Comparison of ENCODE assay signal across 22 cellular contexts in the genomic region with DNA sequence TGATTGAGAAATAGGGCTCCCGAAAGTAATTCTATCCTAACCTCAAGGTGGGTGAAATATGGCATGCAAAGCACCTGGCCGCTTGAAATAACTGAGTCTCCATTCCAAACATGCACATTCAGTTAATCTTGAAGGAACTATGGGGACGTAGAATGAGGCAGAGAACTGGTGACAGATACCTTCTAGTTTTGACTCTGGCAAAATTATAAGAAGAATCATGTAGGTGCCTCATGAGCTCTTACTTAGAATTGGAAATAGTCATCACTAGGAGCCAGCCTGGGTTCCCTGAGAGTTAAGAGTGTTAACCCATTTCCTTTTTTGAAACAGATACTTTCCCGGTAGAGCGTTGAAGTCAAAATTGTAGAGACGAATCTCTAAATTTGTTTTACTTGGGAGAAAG. TPM values are rescaled to one million over a fixed set of nuclear protein-coding genes. Genes with fewer than 3 reads are reported as not detected.
"Had no signal": no experiment of that assay in that cellular context is flagged by ENCODE, and none has a peak within 500 bp of the region (broad histone marks: within the 10 kb centered on the region; RNA-seq: fewer than 3 reads in every experiment).

No MANE protein-coding gene starts in this region.

- H3K4me1 Mint-ChIP-seq: activated B cell treated with CpG ODN at 0.5 μM for 24 hours; activated naive CD8-positive, alpha-beta T cell treated with anti-CD3 and anti-CD28 coated beads, Interleukin-2, amount 50 U/mL, for 24 hours had no signal

- H3K27ac Mint-ChIP-seq: activated B cell treated with CpG ODN at 0.5 μM for 24 hours; activated naive CD8-positive, alpha-beta T cell treated with anti-CD3 and anti-CD28 coated beads, Interleukin-2, amount 50 U/mL, for 24 hours; T-helper 1 cell treated with Interleukin-12 subunit alpha and Interleukin-12 subunit beta and Interleukin-4 antibody, amounts not matched to agents 30 μg/mL and 1 μg/mL, for 36 hours had no signal

- H3K27me3 Mint-ChIP-seq: activated B cell treated with CpG ODN at 0.5 μM for 24 hours; activated naive CD8-positive, alpha-beta T cell treated with anti-CD3 and anti-CD28 coated beads, Interleukin-2, amount 50 U/mL, for 24 hours had no signal

- FAIRE-seq: endothelial cell of umbilical vein, small intestine had no signal

- H3K27me3 ChIP-seq: heart right ventricle, left lung, neutrophil, tibial nerve had no signal

- H3K4me3 Mint-ChIP-seq: activated B cell treated with CpG ODN at 0.5 μM for 24 hours; activated naive CD8-positive, alpha-beta T cell treated with anti-CD3 and anti-CD28 coated beads, Interleukin-2, amount 50 U/mL, for 24 hours; nephron; T-helper 1 cell treated with Interleukin-12 subunit alpha and Interleukin-12 subunit beta and Interleukin-4 antibody, amounts not matched to agents 30 μg/mL and 1 μg/mL, for 36 hours had no signal

- H3K27ac ChIP-seq: left lung, neutrophil, tibial nerve had no signal

- H3K4me1 ChIP-seq: left lung had no signal

- ATAC-seq: activated naive CD8-positive, alpha-beta T cell treated with anti-CD3 and anti-CD28 coated beads, Interleukin-2, amount 50 U/mL, for 24 hours; left lung; sciatic nerve had no signal

- H3K9me3 Mint-ChIP-seq: activated B cell treated with CpG ODN at 0.5 μM for 24 hours; activated naive CD8-positive, alpha-beta T cell treated with anti-CD3 and anti-CD28 coated beads, Interleukin-2, amount 50 U/mL, for 24 hours; nephron; T-helper 1 cell treated with Interleukin-12 subunit alpha and Interleukin-12 subunit beta and Interleukin-4 antibody, amounts not matched to agents 30 μg/mL and 1 μg/mL, for 36 hours had no signal

- H3K36me3 ChIP-seq: neutrophil had no signal

- H3K4me3 ChIP-seq: heart right ventricle, left lung, tibial nerve had no signal

- H3K9me3 ChIP-seq: heart right ventricle, left lung, neutrophil, tibial nerve had no signal

- DNase-seq: activated B cell treated with CpG ODN at 0.5 μM for 24 hours; activated CD4-positive, alpha-beta T cell treated with anti-CD3 and anti-CD28 coated beads, Interleukin-2, amount 50 U/mL, for 4 hours; activated gamma-delta T cell; activated naive CD4-positive, alpha-beta T cell treated with anti-CD3 and anti-CD28 coated beads, Interleukin-2, amount 50 U/mL, for 16 hours; activated naive CD8-positive, alpha-beta T cell treated with anti-CD3 and anti-CD28 coated beads, Interleukin-2, amount 50 U/mL, for 24 hours; activated T-cell treated with anti-CD3 and anti-CD28 coated beads for 4 hours; amygdala; central memory CD4-positive, alpha-beta T cell; heart right ventricle; left lung; stimulated activated CD4-positive, alpha-beta T cell treated with anti-CD3 and anti-CD28 coated beads, Interleukin-4, amount 100 ng/mL, for 4 hours; stimulated activated CD8-positive, alpha-beta memory T cell treated with anti-CD3 and anti-CD28 coated beads, Interleukin-4, amount 100 ng/mL, for 48 hours; stimulated activated naive CD4-positive, alpha-beta T cell; T1000 had no signal

RNA-seq across cellular contexts. Expression of gene SLC16A10, which starts 56.2 kb away (rescaled TPM):
- total RNA-seq: endothelial cell of umbilical vein, osteocyte had no signal
- polyA plus RNA-seq: endothelial cell of umbilical vein had no signal
